Comparison of ENCODE assay signal across 10 cellular contexts in genomic region chr19:1038995-1039645, GRCh38. TPM values are rescaled to one million over a fixed set of nuclear protein-coding genes. Genes with fewer than 3 reads are reported as not detected.
DNase-seq lines count a peak whose midpoint lies in the region; ATAC-seq and TF ChIP-seq lines count a peak whose summit lies in the region.
"Had no signal": no experiment of that assay in that cellular context is flagged by ENCODE, and none has a peak within 500 bp of the region (broad histone marks: within the 10 kb centered on the region; RNA-seq: fewer than 3 reads in every experiment).

No MANE protein-coding gene starts in this region.

- no peaks in the 10 kb centered on the region for H3K79me2 ChIP-seq in KMS-11 (ENCODE audit: insufficient read depth, low read depth)

- no peak for DNase-seq in CD4-positive, alpha-beta T cell
- DNase-seq in breast epithelium (ENCODE audit: low spot score in 2 of 2) (no peak), medulla oblongata (ENCODE audit: extremely low spot score) (no peak)
- DNase-seq in naive thymus-derived CD8-positive, alpha-beta T cell: peak in 4 of 10 donors; percentile 33 to 69 (median 42)
- DNase-seq in stimulated activated CD4-positive, alpha-beta T cell treated with anti-CD3 and anti-CD28 coated beads, Interleukin-4, amount 100 ng/mL, for 1 hour: no peak

- ATAC-seq in CD4-positive, alpha-beta T cell (ENCODE audit: poor library complexity): no peak
- ATAC-seq in naive thymus-derived CD8-positive, alpha-beta T cell: no peak
- ATAC-seq in HG03159 (IDR thresholded peaks at IDR 0.05; ENCODE audit: unreplicated experiment) (no peak), HG02938 (IDR thresholded peaks at IDR 0.05; ENCODE audit: unreplicated experiment) (no peak)

- H3K36me3 ChIP-seq in KMS-11 (ENCODE audit: insufficient read depth) (no peaks in the 10 kb centered on the region), breast epithelium (no peaks in the 10 kb centered on the region)

- H3K4me1 ChIP-seq in KMS-11 (ENCODE audit: low read depth, poor library complexity, severe bottlenecking): peaks cover 34% of the 10 kb centered on the region
- peaks cover 0 to 13% of the 10 kb centered on the region in 2 donors for H3K4me1 ChIP-seq in breast epithelium

- H3K27ac ChIP-seq in CD4-positive, alpha-beta T cell (ENCODE audit: low read depth, low read length): no peak overlapping the region
- H3K27ac ChIP-seq in KMS-11 (no peak overlapping the region; the same call in 1 of the 2 replicates), breast epithelium (peak overlapping the region in 1 of 2 donors; percentile 59)

- peak overlapping the region; percentile 92 for H3K27ac Mint-ChIP-seq in CD4-positive, alpha-beta T cell
- peak overlapping the region; percentile 92 to 98 (median 94) for H3K27ac Mint-ChIP-seq in naive thymus-derived CD8-positive, alpha-beta T cell

- TF ChIP-seq POLR2A in breast epithelium (IDR thresholded peaks at IDR 0.05): no peak

- no peaks in the 10 kb centered on the region for H3K9me3 ChIP-seq in CD4-positive, alpha-beta T cell (ENCODE audit: control insufficient read depth, low read length)
- H3K9me3 ChIP-seq in breast epithelium: no peaks in the 10 kb centered on the region

- peaks cover 65% of the 10 kb centered on the region for H3K36me3 Mint-ChIP-seq in CD4-positive, alpha-beta T cell (ENCODE audit: low read depth)
- H3K36me3 Mint-ChIP-seq in naive thymus-derived CD8-positive, alpha-beta T cell: peaks cover 0 to 44% (median 11%) of the 10 kb centered on the region in 3 donors

- H3K27me3 Mint-ChIP-seq in CD4-positive, alpha-beta T cell: no peaks in the 10 kb centered on the region
- H3K27me3 Mint-ChIP-seq in naive thymus-derived CD8-positive, alpha-beta T cell: no peaks in the 10 kb centered on the region

- no peaks in the 10 kb centered on the region for H4K20me1 ChIP-seq in KMS-11 (ENCODE audit: insufficient read depth)

- POLR2A ChIA-PET in CD4-positive, alpha-beta T cell (lab: Charles Lee): interaction anchor here (0.6 to 9.0 kb wide), 19 partner anchors 11 to 236 kb away, joined by 3 to 203 read pairs (median 5); partner anchors contain the start of genes ARHGAP45, CIRBP, CNN2 and FAM174C
- POLR2A ChIA-PET in naive thymus-derived CD8-positive, alpha-beta T cell (lab: Charles Lee): interaction anchor here (0.5 to 12.3 kb wide), 17 partner anchors 10 to 471 kb away, joined by 3 to 768 read pairs (median 4); partner anchors contain the start of genes ARHGAP45, CIRBP, CNN2 and GPX4

- H2AFZ ChIP-seq in KMS-11 (ENCODE audit: low read depth): peak overlapping the region; percentile 45; the same call in 1 of the 2 replicates

- TF ChIP-seq CTCF in CD4-positive, alpha-beta T cell (IDR thresholded peaks at IDR 0.05): no peak
- TF ChIP-seq CTCF in KMS-11 (conservative IDR thresholded peaks at IDR 0.05; ENCODE audit: low read depth, low read length): no peak
- TF ChIP-seq CTCF in breast epithelium (IDR thresholded peaks at IDR 0.05): no peak

- H3K27me3 ChIP-seq in CD4-positive, alpha-beta T cell (ENCODE audit: control insufficient read depth, insufficient read depth, low read length): no peaks in the 10 kb centered on the region
- H3K27me3 ChIP-seq in KMS-11 (ENCODE audit: insufficient read depth, low read depth) (no peaks in the 10 kb centered on the region), breast epithelium (no peaks in the 10 kb centered on the region)

- intact Hi-C loops in CD4-positive, alpha-beta T cell (cut with DNase I, micrococcal nuclease): loop anchor here (1.0 to 2.0 kb wide), 2 partner anchors 18 to 30 kb away; partner anchors contain the start of genes RNU6-2 (in 1 of the 2) and TMEM259 (in 1 of the 2)
- intact Hi-C loops in breast epithelium (cut with DNase I; ENCODE audit: low total_unique reads): no loop called here

- no peak overlapping the region for H3K9ac ChIP-seq in KMS-11

- H3K4me2 ChIP-seq in KMS-11: peak overlapping the region; percentile 100

- H3K4me3 ChIP-seq in KMS-11 (IDR thresholded peaks at IDR 0.05; ENCODE audit: insufficient read depth, low read depth, low read length) (no peak overlapping the region), breast epithelium (peak overlapping the region in 2 of 3 donors; percentile 62 to 63)

- no peaks in the 10 kb centered on the region for H3K9me3 Mint-ChIP-seq in CD4-positive, alpha-beta T cell
- H3K9me3 Mint-ChIP-seq in naive thymus-derived CD8-positive, alpha-beta T cell: no peaks in the 10 kb centered on the region

- peak overlapping the region; percentile 100 for H3K4me3 Mint-ChIP-seq in CD4-positive, alpha-beta T cell
- H3K4me3 Mint-ChIP-seq in naive thymus-derived CD8-positive, alpha-beta T cell: peak overlapping the region; percentile 93 to 100 (median 99)

- CTCF ChIA-PET in CD4-positive, alpha-beta T cell (lab: Charles Lee): interaction anchor here (1.0 to 3.6 kb wide), 4 partner anchors 17 to 205 kb away, joined by 3 to 20 read pairs (median 4); partner anchors contain the start of genes RNU6-2 and TMEM259

- peaks cover 51% of the 10 kb centered on the region for H3K4me1 Mint-ChIP-seq in CD4-positive, alpha-beta T cell (ENCODE audit: low read depth)
- peaks cover 28 to 63% (median 55%) of the 10 kb centered on the region in 4 donors for H3K4me1 Mint-ChIP-seq in naive thymus-derived CD8-positive, alpha-beta T cell

RNA-seq across cellular contexts. Expression of gene ABCA7, which starts 0.8 kb away (rescaled TPM):
- total RNA-seq in CD4-positive, alpha-beta T cell: 100 to 1,000 TPM; 114 to 118 TPM
- 10 to 100 TPM in 2 of 3 donors, 1 to 10 TPM in 1; 8.0 to 31.8 (median 26.5) TPM for total RNA-seq in breast epithelium
- 100 to 1,000 TPM; 221 to 232 TPM for total RNA-seq in naive thymus-derived CD8-positive, alpha-beta T cell
- polyA plus RNA-seq in naive thymus-derived CD8-positive, alpha-beta T cell: 10 to 100 TPM in 1 of 3 donors, 1 to 10 TPM in 2; 4.2 to 14.4 (median 8.7) TPM

RNA-seq across cellular contexts. Expression of gene CNN2, which starts 12.7 kb away (rescaled TPM):
- 100 to 1,000 TPM; 307 to 318 TPM for total RNA-seq in CD4-positive, alpha-beta T cell
- 10 to 100 TPM; 70.4 to 74.1 (median 70.7) TPM for total RNA-seq in breast epithelium
- total RNA-seq in naive thymus-derived CD8-positive, alpha-beta T cell: 100 to 1,000 TPM; 211 to 216 TPM
- 100 to 1,000 TPM; 498 to 693 (median 515) TPM for polyA plus RNA-seq in naive thymus-derived CD8-positive, alpha-beta T cell

RNA-seq across cellular contexts. Expression of gene RNU6-2, which starts 17.8 kb away (rescaled TPM):
- not detected for total RNA-seq in CD4-positive, alpha-beta T cell
- total RNA-seq in breast epithelium: not detected
- total RNA-seq in naive thymus-derived CD8-positive, alpha-beta T cell: not detected
- not detected for polyA plus RNA-seq in naive thymus-derived CD8-positive, alpha-beta T cell
- total RNA-seq: left colon, subcutaneous adipose tissue had no signal

RNA-seq across cellular contexts. Expression of gene TMEM259, which starts 18.2 kb away (rescaled TPM):
- total RNA-seq in CD4-positive, alpha-beta T cell: 100 to 1,000 TPM; 388 to 390 TPM
- 100 to 1,000 TPM; 112 to 156 (median 153) TPM for total RNA-seq in breast epithelium
- 100 to 1,000 TPM; 331 to 365 TPM for total RNA-seq in naive thymus-derived CD8-positive, alpha-beta T cell
- 10 to 100 TPM; 37.9 to 77.0 (median 52.0) TPM for polyA plus RNA-seq in naive thymus-derived CD8-positive, alpha-beta T cell

RNA-seq across cellular contexts. Expression of gene ARHGAP45, which starts 27.8 kb away (rescaled TPM):
- total RNA-seq in CD4-positive, alpha-beta T cell: 100 to 1,000 TPM; 861 to 878 TPM
- 10 to 100 TPM; 18.7 to 43.2 (median 23.9) TPM for total RNA-seq in breast epithelium
- 1,000 to 10,000 TPM; 1,025 to 1,060 TPM for total RNA-seq in naive thymus-derived CD8-positive, alpha-beta T cell
- polyA plus RNA-seq in naive thymus-derived CD8-positive, alpha-beta T cell: 100 to 1,000 TPM; 261 to 681 (median 358) TPM
